ENCODE assay signal across 8 cellular contexts in the genomic region with DNA sequence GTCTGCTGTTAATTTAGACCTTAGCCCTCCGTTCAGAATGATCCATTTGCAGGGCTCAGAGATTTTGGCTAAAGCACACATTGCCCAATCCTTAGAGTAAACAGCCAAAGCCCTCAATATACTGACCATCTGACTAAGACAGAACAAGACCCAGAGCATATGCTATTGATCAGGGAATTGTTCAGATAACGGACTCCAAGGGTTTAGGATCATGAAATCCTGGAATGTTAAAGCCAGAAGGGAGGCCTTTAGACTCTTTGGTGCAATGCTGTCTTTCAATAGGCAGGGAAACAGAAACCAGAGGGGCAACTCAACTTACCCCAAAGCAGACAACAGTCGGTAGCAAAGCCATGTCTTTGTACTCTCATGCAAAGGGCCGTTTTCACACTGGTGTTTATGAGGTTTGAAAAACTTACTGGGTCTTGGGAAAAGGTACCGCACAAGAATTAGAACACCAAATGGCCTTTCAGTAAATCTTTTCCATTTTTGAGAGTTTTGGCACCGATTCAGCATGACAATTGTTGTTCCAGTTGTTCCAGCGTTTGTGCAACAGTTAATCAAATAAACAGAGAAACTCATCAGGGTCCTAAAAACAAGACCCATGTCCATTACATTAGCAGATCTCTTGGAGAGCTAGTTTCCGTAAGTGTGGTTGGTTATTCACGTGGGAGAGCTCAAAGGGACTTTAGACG.
DNase-seq lines count a peak whose midpoint lies in the region; ATAC-seq, FAIRE-seq and TF ChIP-seq lines count a peak whose summit lies in the region.

No MANE protein-coding gene starts in this region.

- H3K9me3 Mint-ChIP-seq in Calu3 (ENCODE audit: low read depth, unreplicated experiment), result peaks cover 6% of the 10 kb centered on the region
- H3K9me3 Mint-ChIP-seq in astrocyte (ENCODE audit: unreplicated experiment), result no peaks in the 10 kb centered on the region

- peaks cover 97% of the 10 kb centered on the region for H3K79me2 ChIP-seq in astrocyte (ENCODE audit: insufficient read depth, low read length)

- H3K36me3 ChIP-seq in astrocyte (ENCODE audit: insufficient read depth, low read length) (peaks cover 25% of the 10 kb centered on the region), right atrium auricular region (no peaks in the 10 kb centered on the region), rectal smooth muscle tissue (ENCODE audit: control insufficient read depth, insufficient read depth, low read length) (no peaks in the 10 kb centered on the region)

- no peak for TF ChIP-seq CTCF in Calu3 (IDR thresholded peaks at IDR 0.05; ENCODE audit: unreplicated experiment)
- no peak for TF ChIP-seq CTCF in astrocyte (IDR thresholded peaks at IDR 0.05; ENCODE audit: insufficient read depth, low read depth, low read length)
- TF ChIP-seq CTCF in right atrium auricular region (IDR thresholded peaks at IDR 0.05), result no peak

- H2AFZ ChIP-seq in astrocyte (ENCODE audit: low read depth, low read length), result no peak overlapping the region

- H3K27me3 Mint-ChIP-seq in Calu3 (ENCODE audit: unreplicated experiment) (no peaks in the 10 kb centered on the region), astrocyte (ENCODE audit: low read depth, unreplicated experiment) (no peaks in the 10 kb centered on the region)

- H3K4me2 ChIP-seq in astrocyte (ENCODE audit: low read length), result peak overlapping the region; percentile 82

- peak overlapping the region; percentile 62 for H3K4me3 Mint-ChIP-seq in Calu3 (ENCODE audit: low read depth, unreplicated experiment)
- peak overlapping the region; percentile 55 for H3K4me3 Mint-ChIP-seq in astrocyte (ENCODE audit: unreplicated experiment)

- H3K9me3 ChIP-seq in astrocyte (ENCODE audit: insufficient read depth, low read depth, low read length) (no peaks in the 10 kb centered on the region), right atrium auricular region (peaks cover 0 to 5% of the 10 kb centered on the region in 2 donors)

- peaks cover 17% of the 10 kb centered on the region for H3K4me1 Mint-ChIP-seq in Calu3 (ENCODE audit: low read depth, unreplicated experiment)
- H3K4me1 Mint-ChIP-seq in astrocyte (ENCODE audit: low read depth, unreplicated experiment), result peaks cover 77% of the 10 kb centered on the region

- H3K4me1 ChIP-seq in astrocyte (ENCODE audit: insufficient read depth, low read length) (peaks cover 46% of the 10 kb centered on the region), right atrium auricular region (peaks cover 0 to 62% of the 10 kb centered on the region in 2 donors), rectal smooth muscle tissue (ENCODE audit: control insufficient read depth, insufficient read depth, low read length) (peaks cover 17% of the 10 kb centered on the region)

- TSS peak; percentile 23 for BruUV-seq in Calu3 (replicated peaks; lab: Mats Ljungman, UMichigan)

- CTCF ChIA-PET in Calu3 (lab: Charles Lee), result no interaction called here

- H3K27ac Mint-ChIP-seq in Calu3 (ENCODE audit: unreplicated experiment) (no peak overlapping the region), astrocyte (ENCODE audit: unreplicated experiment) (peak overlapping the region; percentile 88)

- FAIRE-seq in astrocyte (lab: Jason Lieb, UNC), result no peak

- peak overlapping the region; percentile 81 for H3K27ac ChIP-seq in astrocyte (ENCODE audit: low read depth, low read length)
- H3K27ac ChIP-seq in right atrium auricular region, result peak overlapping the region; percentile 85 to 91
- peak overlapping the region; percentile 73 for H3K27ac ChIP-seq in rectal smooth muscle tissue (ENCODE audit: low read depth, low read length)

- H3K9ac ChIP-seq in astrocyte (ENCODE audit: low read length), result peak overlapping the region; percentile 73
- H3K9ac ChIP-seq in rectal smooth muscle tissue (ENCODE audit: low read length), result no peak overlapping the region

- ATAC-seq in HG03025 (IDR thresholded peaks at IDR 0.05; ENCODE audit: low FRiP score, unreplicated experiment), result no peak
- ATAC-seq in HG02623 (IDR thresholded peaks at IDR 0.05; ENCODE audit: unreplicated experiment), result no peak

- intact Hi-C loops in Calu3 (cut with micrococcal nuclease; ENCODE audit: unreplicated experiment), result no loop called here

- H3K36me3 Mint-ChIP-seq in Calu3 (ENCODE audit: insufficient read depth, unreplicated experiment) (no peaks in the 10 kb centered on the region), astrocyte (ENCODE audit: low read depth, unreplicated experiment) (peaks cover 22% of the 10 kb centered on the region)

- H3K4me3 ChIP-seq in astrocyte (ENCODE audit: insufficient read depth, low read depth, low read length), result peak overlapping the region; percentile 43
- H3K4me3 ChIP-seq in right atrium auricular region, result peak overlapping the region; percentile 49 to 53
- peak overlapping the region; percentile 57 for H3K4me3 ChIP-seq in rectal smooth muscle tissue (ENCODE audit: low read length)

- H3K27me3 ChIP-seq in astrocyte (ENCODE audit: insufficient read depth, low read length) (no peaks in the 10 kb centered on the region), right atrium auricular region (no peaks in the 10 kb centered on the region), rectal smooth muscle tissue (ENCODE audit: control insufficient read depth, insufficient read depth, low read length) (no peaks in the 10 kb centered on the region)

- no peak for DNase-seq in Calu3
- no peak for DNase-seq in astrocyte (ENCODE audit: low read depth)
- no peak for DNase-seq in right atrium auricular region (ENCODE audit: low spot score)
- no peak for DNase-seq in DMS114 treated with DMSO at 0.1 percent for 48 hours (lab: John Stamatoyannopoulos, UW; ENCODE audit: unreplicated experiment)
- no peak for DNase-seq in T-helper 9 cell

- peaks cover 93% of the 10 kb centered on the region for H4K20me1 ChIP-seq in astrocyte (ENCODE audit: insufficient read depth, low read length)
